In genomic region chr9:94804316-94804715, GRCh38 we compare ENCODE assay signal across 23 cellular contexts.
DNase-seq lines count a peak whose midpoint lies in the region; ATAC-seq and TF ChIP-seq lines count a peak whose summit lies in the region.
"Had no signal": no experiment of that assay in that cellular context is flagged by ENCODE, and none has a peak within 500 bp of the region (broad histone marks: within the 10 kb centered on the region; RNA-seq: fewer than 3 reads in every experiment).

No MANE protein-coding gene starts in this region.

- peaks cover 13% of the 10 kb centered on the region for H3K36me3 Mint-ChIP-seq in chondrocyte (ENCODE audit: low read depth)

- H3K27ac Mint-ChIP-seq in chondrocyte (ENCODE audit: unreplicated experiment) = peak overlapping the region; percentile 14
- H3K27ac Mint-ChIP-seq: activated B cell treated with CpG ODN at 0.5 μM for 24 hours had no signal

- POLR2A ChIA-PET in PC-3 (lab: Charles Lee; ENCODE audit: unreplicated experiment) = no interaction called here

- H3K79me2 ChIP-seq in PC-3 (ENCODE audit: low read length) (peaks cover 8% of the 10 kb centered on the region; the same call in 1 of the 2 replicates), osteoblast (ENCODE audit: insufficient read depth, low read length) (peaks cover 3% of the 10 kb centered on the region)

- intact Hi-C loops in PC-3 (cut with micrococcal nuclease) = loop anchor here (2.0 kb wide), 1 partner anchor 14 kb away; no protein-coding TSS in a partner anchor

- H3K9ac ChIP-seq in PC-3 (ENCODE audit: low read length) = peak overlapping the region; percentile 78; the same call in 1 of the 2 replicates
- H3K9ac ChIP-seq: SK-N-SH had no signal

- H3K4me1 Mint-ChIP-seq in chondrocyte (ENCODE audit: low read depth) = peaks cover 100% of the 10 kb centered on the region

- no peaks in the 10 kb centered on the region for H3K9me2 ChIP-seq in PC-3 (replicated peaks; ENCODE audit: low read length)
- H3K9me2 ChIP-seq: SK-N-SH had no signal

- no peak overlapping the region for H3K4me3 ChIP-seq in PC-3 (ENCODE audit: low read length)
- no peak overlapping the region for H3K4me3 ChIP-seq in osteoblast (ENCODE audit: insufficient read depth, low read length)
- H3K4me3 ChIP-seq: adrenal gland, lower lobe of right lung, spleen, tibial nerve had no signal

- H3K27ac ChIP-seq in 22Rv1 = peak overlapping the region; percentile 73; the same call in 1 of the 2 replicates
- H3K27ac ChIP-seq in PC-3 (ENCODE audit: low read length) = peak overlapping the region; percentile 97
- peak overlapping the region; percentile 79 for H3K27ac ChIP-seq in osteoblast (ENCODE audit: low read depth, low read length)
- H3K27ac ChIP-seq: spleen had no signal

- DNase-seq in PC-3 (no peak), chondrocyte (ENCODE audit: low spot score) (no peak), osteoblast (ENCODE audit: insufficient read length, low spot score, missing footprints) (no peak), GM10266 (ENCODE audit: extremely low spot score) (no peak), NCI-H69 (lab: John Stamatoyannopoulos, UW) (no peak), T1000 (lab: John Stamatoyannopoulos, UW) (no peak)
- DNase-seq: activated B cell treated with CpG ODN at 0.5 μM for 24 hours; activated CD4-positive, alpha-beta T cell treated with anti-CD3 and anti-CD28 coated beads, Interleukin-2, amount 50 U/mL, for 4 hours; adrenal gland; Caco-2; dermis blood vessel endothelial cell; hypothalamus; KG1; lower lobe of right lung; NCI-H1930; NCI-H345; SK-N-SH; spleen; stimulated activated CD4-positive, alpha-beta T cell treated with anti-CD3 and anti-CD28 coated beads, Interleukin-4, amount 100 ng/mL, for 1 hour; stimulated activated naive CD4-positive, alpha-beta T cell treated with Interleukin-2 at 50 U/mL for 16 hours had no signal

- TF ChIP-seq CTCF in 22Rv1 (IDR thresholded peaks at IDR 0.05) = no peak
- no peak for TF ChIP-seq CTCF in PC-3 (conservative IDR thresholded peaks at IDR 0.05; ENCODE audit: low read depth, low read length)
- no peak for TF ChIP-seq CTCF in chondrocyte (IDR thresholded peaks at IDR 0.05)
- TF ChIP-seq CTCF in osteoblast (IDR thresholded peaks at IDR 0.05; ENCODE audit: extremely low read depth, low read depth, low read length) = no peak
- TF ChIP-seq CTCF in GM10266 (IDR thresholded peaks at IDR 0.05; ENCODE audit: control insufficient read depth, insufficient read depth, low read depth, missing control alignments) = no peak

- H3K27me3 ChIP-seq in PC-3 (ENCODE audit: low read length) (no peaks in the 10 kb centered on the region), osteoblast (ENCODE audit: insufficient read depth, low read length) (no peaks in the 10 kb centered on the region)
- H3K27me3 ChIP-seq: adrenal gland, spleen, tibial nerve had no signal

- H4K20me1 ChIP-seq in PC-3 (ENCODE audit: low read length) (no peaks in the 10 kb centered on the region), osteoblast (ENCODE audit: insufficient read depth, low read length) (no peaks in the 10 kb centered on the region)

- H3K4me3 Mint-ChIP-seq in chondrocyte (ENCODE audit: unreplicated experiment) = no peak overlapping the region
- H3K4me3 Mint-ChIP-seq: activated B cell treated with CpG ODN at 0.5 μM for 24 hours had no signal

- peak overlapping the region; percentile 34; the same call in 1 of the 2 replicates for H3K4me2 ChIP-seq in PC-3 (ENCODE audit: low read length)
- no peak overlapping the region for H3K4me2 ChIP-seq in osteoblast (ENCODE audit: insufficient read depth, low read length)
- H3K4me2 ChIP-seq: SK-N-SH had no signal

- CTCF ChIA-PET in PC-3 (lab: Charles Lee) = interaction anchor here (0.5 kb wide), 1 partner anchor 16 kb away, joined by 3 read pairs; no protein-coding TSS in a partner anchor

- ATAC-seq in PC-3 (no peak), HG03354 (IDR thresholded peaks at IDR 0.05; ENCODE audit: poor library complexity, severe bottlenecking, unreplicated experiment) (no peak)

- H3K4me1 ChIP-seq in PC-3 (ENCODE audit: insufficient read depth, low read length) (peaks cover 34% of the 10 kb centered on the region), osteoblast (ENCODE audit: insufficient read depth, low read length) (peaks cover 63% of the 10 kb centered on the region)

- H3K9me3 Mint-ChIP-seq in chondrocyte (ENCODE audit: low read depth) = no peaks in the 10 kb centered on the region
- H3K9me3 Mint-ChIP-seq: activated B cell treated with CpG ODN at 0.5 μM for 24 hours had no signal

- H3K9me3 ChIP-seq in PC-3 (ENCODE audit: low read length) (no peaks in the 10 kb centered on the region), osteoblast (ENCODE audit: low read depth, low read length) (no peaks in the 10 kb centered on the region)
- H3K9me3 ChIP-seq: adrenal gland, Caco-2, lower lobe of right lung, SK-N-SH, spleen, tibial nerve had no signal

- H3K36me3 ChIP-seq in PC-3 (ENCODE audit: low read depth, low read length) (peaks cover 4% of the 10 kb centered on the region; the same call in 1 of the 2 replicates), osteoblast (ENCODE audit: insufficient read depth, low read length) (peaks cover 9% of the 10 kb centered on the region)
- H3K36me3 ChIP-seq: adrenal gland, lower lobe of right lung had no signal

- BruUV-seq in PC-3 (replicated peaks; lab: Mats Ljungman, UMichigan) = no TSS peak

- H3K27me3 Mint-ChIP-seq in chondrocyte (ENCODE audit: low read depth) = no peaks in the 10 kb centered on the region
- H3K27me3 Mint-ChIP-seq: activated B cell treated with CpG ODN at 0.5 μM for 24 hours had no signal

- H3F3A ChIP-seq in PC-3 (ENCODE audit: low read length, unreplicated experiment) = no peaks in the 10 kb centered on the region

- H2AFZ ChIP-seq in PC-3 (ENCODE audit: low read length) (no peak overlapping the region), osteoblast (ENCODE audit: low read length) (no peak overlapping the region)
